ENCODE assay signal across 26 cellular contexts in the genomic region with DNA sequence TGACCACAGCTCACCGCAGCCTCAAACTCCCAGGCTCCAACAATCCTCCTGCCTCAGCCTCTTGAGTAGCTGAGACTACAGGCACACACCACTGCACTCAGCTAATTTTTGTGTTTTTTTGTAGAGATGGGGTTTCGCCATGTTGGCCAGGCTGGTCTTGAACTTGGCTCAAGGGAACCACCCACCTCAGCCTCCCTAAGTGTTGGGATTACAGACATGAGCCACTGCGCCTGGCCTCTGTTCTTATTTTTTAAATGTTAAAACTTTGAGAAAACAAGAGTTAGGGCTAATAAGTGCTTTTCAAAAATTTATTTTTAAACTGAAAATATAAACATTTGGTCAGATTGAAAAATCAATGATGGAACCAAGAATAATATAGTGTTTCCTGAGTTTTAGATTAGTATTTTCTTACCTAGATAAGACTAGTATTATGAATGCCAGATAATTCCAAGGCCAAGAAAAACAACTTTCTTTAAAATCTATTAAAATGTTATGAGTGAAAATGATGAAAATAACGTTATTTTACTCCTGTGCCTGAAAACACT.
"Had no signal": no experiment of that assay in that cellular context is flagged by ENCODE, and none has a peak within 500 bp of the region (broad histone marks: within the 10 kb centered on the region; RNA-seq: fewer than 3 reads in every experiment).

No MANE protein-coding gene starts in this region.

- H3K4me3 Mint-ChIP-seq: mesothelial cell of epicardium, naive B cell had no signal

- H3K9me3 Mint-ChIP-seq: mesothelial cell of epicardium, naive B cell had no signal

- H3K9me3 ChIP-seq: colonic mucosa, esophagus squamous epithelium, gastroesophageal sphincter, heart right ventricle, lower lobe of right lung, mucosa of descending colon had no signal

- H3K4me3 ChIP-seq: colonic mucosa, dorsolateral prefrontal cortex, esophagus squamous epithelium, gastroesophageal sphincter, heart right ventricle, lower lobe of right lung, mucosa of descending colon had no signal

- H3K36me3 Mint-ChIP-seq: mesothelial cell of epicardium, naive B cell had no signal

- H3K36me3 ChIP-seq: colonic mucosa, esophagus squamous epithelium, gastroesophageal sphincter, heart right ventricle, lower lobe of right lung had no signal

- DNase-seq: cerebellar nuclear complex; colonic mucosa; cortex of kidney; dermis blood vessel endothelial cell; dorsolateral prefrontal cortex; effector CD4-positive, alpha-beta T cell; effector memory CD4-positive, alpha-beta T cell; erythroblast; esophagus squamous epithelium; foreskin keratinocyte; heart right ventricle; hippocampal formation; left colon; left ventricle myocardium superior; lower lobe of right lung; mesenchymal stem cell; mucosa of descending colon; naive B cell had no signal

- H3K4me1 Mint-ChIP-seq: naive B cell had no signal

- H3K27ac Mint-ChIP-seq: mesothelial cell of epicardium, naive B cell had no signal

- H3K4me1 ChIP-seq: colonic mucosa, esophagus squamous epithelium, gastroesophageal sphincter, lower lobe of right lung had no signal

- H3K27me3 ChIP-seq: colonic mucosa, dorsolateral prefrontal cortex, esophagus squamous epithelium, foreskin keratinocyte, gastroesophageal sphincter, heart right ventricle had no signal

- FAIRE-seq: frontal cortex, islet of Langerhans, keratinocyte had no signal

- H3K27ac ChIP-seq: colonic mucosa, dorsolateral prefrontal cortex, epithelial cell of prostate, esophagus squamous epithelium, foreskin keratinocyte, gastroesophageal sphincter, heart right ventricle, lower lobe of right lung had no signal

- ATAC-seq: esophagus mucosa, foreskin keratinocyte, gastroesophageal sphincter, heart right ventricle, left colon, left lobe of liver, left ventricle myocardium superior, lower lobe of right lung, mucosa of descending colon had no signal

- H3K27me3 Mint-ChIP-seq: naive B cell had no signal
